In the genomic region with DNA sequence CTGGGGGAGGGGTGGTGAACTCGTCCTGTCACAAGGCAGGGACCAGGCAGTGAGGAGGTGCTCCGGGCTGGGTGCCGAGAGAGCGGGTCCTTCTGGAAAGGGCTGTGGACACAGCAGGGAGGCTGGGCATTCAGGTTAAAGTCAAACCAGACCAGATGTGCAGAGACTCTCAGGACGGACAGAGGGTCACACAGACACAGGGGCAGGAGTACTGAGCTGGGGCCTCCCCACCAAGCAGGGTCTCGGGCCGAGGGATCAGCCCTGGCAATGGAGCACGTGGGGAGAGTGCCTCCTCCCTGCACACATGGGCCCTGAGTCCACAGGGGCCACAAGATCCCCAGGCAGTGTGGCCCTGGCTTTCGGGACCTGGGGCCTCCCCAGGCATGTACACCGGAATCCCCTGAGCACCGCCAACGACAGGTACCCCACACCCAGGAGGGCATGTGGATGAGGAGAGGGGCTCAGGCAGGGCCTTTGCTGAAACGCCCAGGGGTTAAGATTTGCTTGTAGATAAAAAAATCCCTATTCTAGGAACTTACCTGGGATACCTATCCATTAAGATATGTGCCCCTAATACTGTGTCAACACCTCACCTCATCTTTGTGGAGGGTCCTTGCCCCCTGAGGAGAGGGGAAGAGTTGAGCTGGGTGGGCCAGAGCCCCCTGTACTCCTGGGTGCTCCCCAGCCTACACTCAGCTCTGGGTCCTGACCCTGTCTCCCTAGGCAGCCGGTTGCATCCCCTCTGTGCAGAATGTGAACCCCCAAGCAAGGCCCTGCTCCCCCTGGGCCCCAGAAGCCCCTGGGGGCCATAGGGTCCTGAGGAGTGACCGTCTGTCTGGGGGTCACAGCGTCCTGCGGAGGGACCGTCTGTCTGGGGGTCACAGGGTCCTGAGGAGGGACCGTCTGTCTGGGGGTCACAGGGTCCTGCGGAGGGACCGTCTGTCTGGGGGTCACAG, we compare ENCODE assay signal across 2 cellular contexts.
TF ChIP-seq lines count a peak whose summit lies in the region.

No MANE protein-coding gene starts in this region.

TF ChIP-seq in SK-N-SH, 30 proteins besides CTCF, POLR2A, EP300 and RAD21 (continued from another document):
- TF ChIP-seq, protein P1, sequence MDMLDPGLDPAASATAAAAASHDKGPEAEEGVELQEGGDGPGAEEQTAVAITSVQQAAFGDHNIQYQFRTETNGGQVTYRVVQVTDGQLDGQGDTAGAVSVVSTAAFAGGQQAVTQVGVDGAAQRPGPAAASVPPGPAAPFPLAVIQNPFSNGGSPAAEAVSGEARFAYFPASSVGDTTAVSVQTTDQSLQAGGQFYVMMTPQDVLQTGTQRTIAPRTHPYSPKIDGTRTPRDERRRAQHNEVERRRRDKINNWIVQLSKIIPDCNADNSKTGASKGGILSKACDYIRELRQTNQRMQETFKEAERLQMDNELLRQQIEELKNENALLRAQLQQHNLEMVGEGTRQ (IDR thresholded peaks at IDR 0.05; ENCODE audit: borderline replicate concordance, low read depth, low read length) = no peak
- TF ChIP-seq, protein P2, sequence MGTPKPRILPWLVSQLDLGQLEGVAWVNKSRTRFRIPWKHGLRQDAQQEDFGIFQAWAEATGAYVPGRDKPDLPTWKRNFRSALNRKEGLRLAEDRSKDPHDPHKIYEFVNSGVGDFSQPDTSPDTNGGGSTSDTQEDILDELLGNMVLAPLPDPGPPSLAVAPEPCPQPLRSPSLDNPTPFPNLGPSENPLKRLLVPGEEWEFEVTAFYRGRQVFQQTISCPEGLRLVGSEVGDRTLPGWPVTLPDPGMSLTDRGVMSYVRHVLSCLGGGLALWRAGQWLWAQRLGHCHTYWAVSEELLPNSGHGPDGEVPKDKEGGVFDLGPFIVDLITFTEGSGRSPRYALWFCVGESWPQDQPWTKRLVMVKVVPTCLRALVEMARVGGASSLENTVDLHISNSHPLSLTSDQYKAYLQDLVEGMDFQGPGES (IDR thresholded peaks at IDR 0.05; ENCODE audit: low read depth, low read length) = no peak
- TF ChIP-seq NRF1 (IDR thresholded peaks at IDR 0.05; ENCODE audit: low read depth, low read length) = no peak
- no peak for TF ChIP-seq GATA2 (CRISPR knock-in tag; IDR thresholded peaks at IDR 0.05)
- no peak for TF ChIP-seq EZH2phosphoT487 (IDR thresholded peaks at IDR 0.05; ENCODE audit: borderline replicate concordance, low read depth)
- no peak for TF ChIP-seq ELF1 (IDR thresholded peaks at IDR 0.05)
- TF ChIP-seq, protein P3, sequence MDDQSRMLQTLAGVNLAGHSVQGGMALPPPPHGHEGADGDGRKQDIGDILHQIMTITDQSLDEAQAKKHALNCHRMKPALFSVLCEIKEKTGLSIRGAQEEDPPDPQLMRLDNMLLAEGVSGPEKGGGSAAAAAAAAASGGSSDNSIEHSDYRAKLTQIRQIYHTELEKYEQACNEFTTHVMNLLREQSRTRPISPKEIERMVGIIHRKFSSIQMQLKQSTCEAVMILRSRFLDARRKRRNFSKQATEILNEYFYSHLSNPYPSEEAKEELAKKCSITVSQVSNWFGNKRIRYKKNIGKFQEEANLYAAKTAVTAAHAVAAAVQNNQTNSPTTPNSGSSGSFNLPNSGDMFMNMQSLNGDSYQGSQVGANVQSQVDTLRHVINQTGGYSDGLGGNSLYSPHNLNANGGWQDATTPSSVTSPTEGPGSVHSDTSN (IDR thresholded peaks at IDR 0.05) = no peak
- TF ChIP-seq TAF1 (IDR thresholded peaks at IDR 0.05; ENCODE audit: borderline replicate concordance, low read depth, low read length) = no peak
- no peak for TF ChIP-seq CHD2 (IDR thresholded peaks at IDR 0.05; ENCODE audit: low read length, partially characterized antibody)
- no peak for TF ChIP-seq JUND (IDR thresholded peaks at IDR 0.05)
- TF ChIP-seq YY1 (IDR thresholded peaks at IDR 0.05; ENCODE audit: low read depth) = no peak
- TF ChIP-seq, protein P4, sequence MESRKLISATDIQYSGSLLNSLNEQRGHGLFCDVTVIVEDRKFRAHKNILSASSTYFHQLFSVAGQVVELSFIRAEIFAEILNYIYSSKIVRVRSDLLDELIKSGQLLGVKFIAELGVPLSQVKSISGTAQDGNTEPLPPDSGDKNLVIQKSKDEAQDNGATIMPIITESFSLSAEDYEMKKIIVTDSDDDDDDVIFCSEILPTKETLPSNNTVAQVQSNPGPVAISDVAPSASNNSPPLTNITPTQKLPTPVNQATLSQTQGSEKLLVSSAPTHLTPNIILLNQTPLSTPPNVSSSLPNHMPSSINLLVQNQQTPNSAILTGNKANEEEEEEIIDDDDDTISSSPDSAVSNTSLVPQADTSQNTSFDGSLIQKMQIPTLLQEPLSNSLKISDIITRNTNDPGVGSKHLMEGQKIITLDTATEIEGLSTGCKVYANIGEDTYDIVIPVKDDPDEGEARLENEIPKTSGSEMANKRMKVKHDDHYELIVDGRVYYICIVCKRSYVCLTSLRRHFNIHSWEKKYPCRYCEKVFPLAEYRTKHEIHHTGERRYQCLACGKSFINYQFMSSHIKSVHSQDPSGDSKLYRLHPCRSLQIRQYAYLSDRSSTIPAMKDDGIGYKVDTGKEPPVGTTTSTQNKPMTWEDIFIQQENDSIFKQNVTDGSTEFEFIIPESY (IDR thresholded peaks at IDR 0.05; ENCODE audit: borderline replicate concordance, low read depth) = no peak

TF ChIP-seq in SK-N-SH treated with all-trans-retinoic acid at 6 μM for 48 hours, 23 proteins besides CTCF, POLR2A, EP300 and RAD21 (continued from another document):
- TF ChIP-seq, protein P5, sequence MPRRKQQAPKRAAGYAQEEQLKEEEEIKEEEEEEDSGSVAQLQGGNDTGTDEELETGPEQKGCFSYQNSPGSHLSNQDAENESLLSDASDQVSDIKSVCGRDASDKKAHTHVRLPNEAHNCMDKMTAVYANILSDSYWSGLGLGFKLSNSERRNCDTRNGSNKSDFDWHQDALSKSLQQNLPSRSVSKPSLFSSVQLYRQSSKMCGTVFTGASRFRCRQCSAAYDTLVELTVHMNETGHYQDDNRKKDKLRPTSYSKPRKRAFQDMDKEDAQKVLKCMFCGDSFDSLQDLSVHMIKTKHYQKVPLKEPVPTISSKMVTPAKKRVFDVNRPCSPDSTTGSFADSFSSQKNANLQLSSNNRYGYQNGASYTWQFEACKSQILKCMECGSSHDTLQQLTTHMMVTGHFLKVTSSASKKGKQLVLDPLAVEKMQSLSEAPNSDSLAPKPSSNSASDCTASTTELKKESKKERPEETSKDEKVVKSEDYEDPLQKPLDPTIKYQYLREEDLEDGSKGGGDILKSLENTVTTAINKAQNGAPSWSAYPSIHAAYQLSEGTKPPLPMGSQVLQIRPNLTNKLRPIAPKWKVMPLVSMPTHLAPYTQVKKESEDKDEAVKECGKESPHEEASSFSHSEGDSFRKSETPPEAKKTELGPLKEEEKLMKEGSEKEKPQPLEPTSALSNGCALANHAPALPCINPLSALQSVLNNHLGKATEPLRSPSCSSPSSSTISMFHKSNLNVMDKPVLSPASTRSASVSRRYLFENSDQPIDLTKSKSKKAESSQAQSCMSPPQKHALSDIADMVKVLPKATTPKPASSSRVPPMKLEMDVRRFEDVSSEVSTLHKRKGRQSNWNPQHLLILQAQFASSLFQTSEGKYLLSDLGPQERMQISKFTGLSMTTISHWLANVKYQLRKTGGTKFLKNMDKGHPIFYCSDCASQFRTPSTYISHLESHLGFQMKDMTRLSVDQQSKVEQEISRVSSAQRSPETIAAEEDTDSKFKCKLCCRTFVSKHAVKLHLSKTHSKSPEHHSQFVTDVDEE (CRISPR knock-in tag; IDR thresholded peaks at IDR 0.05) = no peak
- TF ChIP-seq SNAI2 (CRISPR knock-in tag; IDR thresholded peaks at IDR 0.05) = no peak
- TF ChIP-seq, protein P6, sequence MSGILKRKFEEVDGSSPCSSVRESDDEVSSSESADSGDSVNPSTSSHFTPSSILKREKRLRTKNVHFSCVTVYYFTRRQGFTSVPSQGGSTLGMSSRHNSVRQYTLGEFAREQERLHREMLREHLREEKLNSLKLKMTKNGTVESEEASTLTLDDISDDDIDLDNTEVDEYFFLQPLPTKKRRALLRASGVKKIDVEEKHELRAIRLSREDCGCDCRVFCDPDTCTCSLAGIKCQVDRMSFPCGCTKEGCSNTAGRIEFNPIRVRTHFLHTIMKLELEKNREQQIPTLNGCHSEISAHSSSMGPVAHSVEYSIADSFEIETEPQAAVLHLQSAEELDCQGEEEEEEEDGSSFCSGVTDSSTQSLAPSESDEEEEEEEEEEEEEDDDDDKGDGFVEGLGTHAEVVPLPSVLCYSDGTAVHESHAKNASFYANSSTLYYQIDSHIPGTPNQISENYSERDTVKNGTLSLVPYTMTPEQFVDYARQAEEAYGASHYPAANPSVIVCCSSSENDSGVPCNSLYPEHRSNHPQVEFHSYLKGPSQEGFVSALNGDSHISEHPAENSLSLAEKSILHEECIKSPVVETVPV (CRISPR knock-in tag; IDR thresholded peaks at IDR 0.05) = no peak
- TF ChIP-seq, protein P7, sequence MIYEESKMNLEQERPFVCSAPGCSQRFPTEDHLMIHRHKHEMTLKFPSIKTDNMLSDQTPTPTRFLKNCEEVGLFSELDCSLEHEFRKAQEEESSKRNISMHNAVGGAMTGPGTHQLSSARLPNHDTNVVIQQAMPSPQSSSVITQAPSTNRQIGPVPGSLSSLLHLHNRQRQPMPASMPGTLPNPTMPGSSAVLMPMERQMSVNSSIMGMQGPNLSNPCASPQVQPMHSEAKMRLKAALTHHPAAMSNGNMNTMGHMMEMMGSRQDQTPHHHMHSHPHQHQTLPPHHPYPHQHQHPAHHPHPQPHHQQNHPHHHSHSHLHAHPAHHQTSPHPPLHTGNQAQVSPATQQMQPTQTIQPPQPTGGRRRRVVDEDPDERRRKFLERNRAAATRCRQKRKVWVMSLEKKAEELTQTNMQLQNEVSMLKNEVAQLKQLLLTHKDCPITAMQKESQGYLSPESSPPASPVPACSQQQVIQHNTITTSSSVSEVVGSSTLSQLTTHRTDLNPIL (CRISPR knock-in tag; IDR thresholded peaks at IDR 0.05; ENCODE audit: low read depth) = no peak
- TF ChIP-seq, protein P8, sequence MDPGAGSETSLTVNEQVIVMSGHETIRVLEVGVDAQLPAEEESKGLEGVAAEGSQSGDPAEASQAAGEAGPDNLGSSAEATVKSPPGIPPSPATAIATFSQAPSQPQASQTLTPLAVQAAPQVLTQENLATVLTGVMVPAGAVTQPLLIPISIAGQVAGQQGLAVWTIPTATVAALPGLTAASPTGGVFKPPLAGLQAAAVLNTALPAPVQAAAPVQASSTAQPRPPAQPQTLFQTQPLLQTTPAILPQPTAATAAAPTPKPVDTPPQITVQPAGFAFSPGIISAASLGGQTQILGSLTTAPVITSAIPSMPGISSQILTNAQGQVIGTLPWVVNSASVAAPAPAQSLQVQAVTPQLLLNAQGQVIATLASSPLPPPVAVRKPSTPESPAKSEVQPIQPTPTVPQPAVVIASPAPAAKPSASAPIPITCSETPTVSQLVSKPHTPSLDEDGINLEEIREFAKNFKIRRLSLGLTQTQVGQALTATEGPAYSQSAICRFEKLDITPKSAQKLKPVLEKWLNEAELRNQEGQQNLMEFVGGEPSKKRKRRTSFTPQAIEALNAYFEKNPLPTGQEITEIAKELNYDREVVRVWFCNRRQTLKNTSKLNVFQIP (CRISPR knock-in tag; IDR thresholded peaks at IDR 0.05; ENCODE audit: borderline replicate concordance, low read depth) = no peak
- no peak for TF ChIP-seq ZC3H10 (CRISPR knock-in tag; IDR thresholded peaks at IDR 0.05)
- no peak for TF ChIP-seq GLIS3 (CRISPR knock-in tag; IDR thresholded peaks at IDR 0.05)
- no peak for TF ChIP-seq ZFP3 (CRISPR knock-in tag; IDR thresholded peaks at IDR 0.05)
- no peak for TF ChIP-seq OSR1 (CRISPR knock-in tag; IDR thresholded peaks at IDR 0.05)
- no peak for TF ChIP-seq ZFP30 (CRISPR knock-in tag; IDR thresholded peaks at IDR 0.05)
- TF ChIP-seq, protein P9, sequence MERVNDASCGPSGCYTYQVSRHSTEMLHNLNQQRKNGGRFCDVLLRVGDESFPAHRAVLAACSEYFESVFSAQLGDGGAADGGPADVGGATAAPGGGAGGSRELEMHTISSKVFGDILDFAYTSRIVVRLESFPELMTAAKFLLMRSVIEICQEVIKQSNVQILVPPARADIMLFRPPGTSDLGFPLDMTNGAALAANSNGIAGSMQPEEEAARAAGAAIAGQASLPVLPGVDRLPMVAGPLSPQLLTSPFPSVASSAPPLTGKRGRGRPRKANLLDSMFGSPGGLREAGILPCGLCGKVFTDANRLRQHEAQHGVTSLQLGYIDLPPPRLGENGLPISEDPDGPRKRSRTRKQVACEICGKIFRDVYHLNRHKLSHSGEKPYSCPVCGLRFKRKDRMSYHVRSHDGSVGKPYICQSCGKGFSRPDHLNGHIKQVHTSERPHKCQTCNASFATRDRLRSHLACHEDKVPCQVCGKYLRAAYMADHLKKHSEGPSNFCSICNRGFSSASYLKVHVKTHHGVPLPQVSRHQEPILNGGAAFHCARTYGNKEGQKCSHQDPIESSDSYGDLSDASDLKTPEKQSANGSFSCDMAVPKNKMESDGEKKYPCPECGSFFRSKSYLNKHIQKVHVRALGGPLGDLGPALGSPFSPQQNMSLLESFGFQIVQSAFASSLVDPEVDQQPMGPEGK (CRISPR knock-in tag; IDR thresholded peaks at IDR 0.05; ENCODE audit: borderline replicate concordance) = no peak
